Comparison of ENCODE assay signal across 21 cellular contexts in genomic region chr6:7902867-7903266, GRCh38.
"Had no signal": no experiment of that assay in that cellular context is flagged by ENCODE, and none has a peak within 500 bp of the region (broad histone marks: within the 10 kb centered on the region; RNA-seq: fewer than 3 reads in every experiment).

No MANE protein-coding gene starts in this region.

- H3K27me3 Mint-ChIP-seq: T-cell had no signal

- DNase-seq: IMR-90, NCI-H1092, NCI-H1105 treated with DMSO at 0.1 percent for 48 hours, NCI-H1417 treated with DMSO at 0.1 percent for 48 hours, NCI-H146, NCI-H1694 treated with DMSO at 0.1 percent for 48 hours, NCI-H1930, NCI-H2081, NCI-H2107, NCI-H2227 treated with DMSO at 0.1 percent for 48 hours, NCI-H524, NCI-H526 treated with DMSO at 0.1 percent for 48 hours, NCI-H748 treated with DMSO at 0.1 percent for 48 hours, Right ventricle myocardium superior, RPMI8226, SIG-M5, SK-N-SH, SW 1271, T-cell had no signal

- H3K4me2 ChIP-seq: SK-N-SH had no signal

- H3K4me3 ChIP-seq: K562 had no signal

- H3K9ac ChIP-seq: SK-N-SH had no signal

- H3K9me3 Mint-ChIP-seq: T-cell had no signal

- H3K27ac Mint-ChIP-seq: T-cell had no signal

- H3K4me3 Mint-ChIP-seq: T-cell had no signal

- ATAC-seq: HepG2, K562, T-cell had no signal
